8 cellular contexts compared by ENCODE assay signal in genomic region chr12:14629832-14630688, GRCh38.
DNase-seq lines count a peak whose midpoint lies in the region; ATAC-seq and TF ChIP-seq lines count a peak whose summit lies in the region.

No MANE protein-coding gene starts in this region.

- no peaks in the 10 kb centered on the region for H3K9me2 ChIP-seq in Karpas-422 (replicated peaks; ENCODE audit: insufficient read depth, low read length)

- H3K9me3 ChIP-seq in Karpas-422 (ENCODE audit: low read length) (no peaks in the 10 kb centered on the region), thoracic aorta (no peaks in the 10 kb centered on the region)

- H3K4me1 ChIP-seq in Karpas-422 (ENCODE audit: low read length) (peaks cover 43% of the 10 kb centered on the region), thoracic aorta (ENCODE audit: control insufficient read depth in 1 of 2, low read depth in 2 of 2) (peaks cover 0 to 8% of the 10 kb centered on the region in 2 donors)

- H3K27me3 ChIP-seq in Karpas-422 (ENCODE audit: low read length) (no peaks in the 10 kb centered on the region), thoracic aorta (replicated peaks; ENCODE audit: insufficient read depth) (no peaks in the 10 kb centered on the region)

- H3K4me2 ChIP-seq in Karpas-422 (ENCODE audit: low read depth, low read length, poor library complexity, severe bottlenecking), result peak overlapping the region; percentile 16

- no peaks in the 10 kb centered on the region for H3K36me3 ChIP-seq in Karpas-422 (ENCODE audit: insufficient read depth, low read length)
- H3K36me3 ChIP-seq in thoracic aorta, result no peaks in the 10 kb centered on the region

- H2AFZ ChIP-seq in Karpas-422 (ENCODE audit: low read length), result 0 out of 2 replicates have a peak overlapping the region, but pooled peaks have one; percentile 13

- DNase-seq in EH (ENCODE audit: low read depth) (peak; percentile 67), Karpas-422 (peak; percentile 89), RKO (ENCODE audit: low spot score) (peak; percentile 80), fibroblast of pulmonary artery (ENCODE audit: low read depth) (peak; percentile 82), non-pigmented ciliary epithelial cell (ENCODE audit: low read depth) (peak; percentile 30), thoracic aorta (ENCODE audit: low spot score) (peak; percentile 50)
- peak; percentile 69 to 71 for DNase-seq in activated T-cell treated with anti-CD3 and anti-CD28 coated beads, Interleukin-2, amount 50 U/mL, for 48 hours

- peak overlapping the region; percentile 72 for H3K27ac ChIP-seq in Karpas-422 (ENCODE audit: low read length)
- H3K27ac ChIP-seq in thoracic aorta, result no peak overlapping the region

- no peak overlapping the region for H3K9ac ChIP-seq in Karpas-422 (ENCODE audit: low read length)

- H4K20me1 ChIP-seq in Karpas-422 (ENCODE audit: insufficient read depth, low read depth, low read length), result no peaks in the 10 kb centered on the region

- H3K4me3 ChIP-seq in Karpas-422 (ENCODE audit: low read length) (no peak overlapping the region), fibroblast of pulmonary artery (replicated peaks; ENCODE audit: low read depth, low read length) (no peak overlapping the region), thoracic aorta (no peak overlapping the region)

- peak; percentile 95 for ATAC-seq in GM21737 (IDR thresholded peaks at IDR 0.05; ENCODE audit: unreplicated experiment)
- ATAC-seq in thoracic aorta (ENCODE audit: insufficient number of reproducible peaks, low FRiP score, low read depth), result peak; percentile 85

- TF ChIP-seq CTCF in fibroblast of pulmonary artery (IDR thresholded peaks at IDR 0.05; ENCODE audit: low read length, missing control alignments) (no peak), thoracic aorta (IDR thresholded peaks at IDR 0.05) (peak; percentile 98)

- H3K79me2 ChIP-seq in Karpas-422 (ENCODE audit: low read length), result no peaks in the 10 kb centered on the region

Comparison
In these comparisons a context has a peak if more than half of its experiments do, and no peak if none do; other contexts are left out.
1. DNase-seq: peak in every context shown above with its lines; median percentile 89 in Karpas-422; 82 in fibroblast of pulmonary artery; 80 in RKO; 70 in activated T-cell treated with anti-CD3 and anti-CD28 coated beads, Interleukin-2, amount 50 U/mL, for 48 hours; 67 in EH; 50 in thoracic aorta; 30 in non-pigmented ciliary epithelial cell.